Comparison of ENCODE assay signal across 28 cellular contexts in the genomic region with DNA sequence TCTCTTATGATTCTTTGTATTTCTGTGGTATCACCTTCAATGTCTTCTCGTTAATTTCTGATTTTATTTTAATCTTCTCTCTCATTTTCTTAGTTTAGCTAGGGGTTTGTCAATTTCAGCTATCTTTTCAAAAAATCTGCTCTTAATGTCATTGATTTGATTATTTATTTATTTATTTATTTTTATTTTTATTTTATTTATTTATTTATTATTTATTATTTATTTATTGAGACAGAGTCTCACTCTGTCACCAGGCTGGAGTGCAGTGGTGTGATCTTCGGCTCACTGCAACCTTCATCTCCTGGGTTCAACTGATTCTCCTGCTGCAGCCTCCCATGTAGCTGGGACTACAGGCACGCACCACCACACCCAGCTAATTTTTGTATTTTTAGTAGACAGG.
"Had no signal": no experiment of that assay in that cellular context is flagged by ENCODE, and none has a peak within 500 bp of the region (broad histone marks: within the 10 kb centered on the region; RNA-seq: fewer than 3 reads in every experiment).

No MANE protein-coding gene starts in this region.

- H3K27ac Mint-ChIP-seq: dendritic cell treated with granulocyte-macrophage colony-stimulating factor and Interleukin-4, amounts not matched to agents 40 ng/mL and 50 ng/mL, for 4 days; effector memory CD8-positive, alpha-beta T cell; endodermal cell had no signal

- FAIRE-seq: endometrium, endothelial cell of umbilical vein had no signal

- H3K36me3 ChIP-seq: colonic mucosa, esophagus muscularis mucosa, esophagus squamous epithelium, gastrocnemius medialis, gastroesophageal sphincter, heart left ventricle, heart right ventricle had no signal

- DNase-seq: colonic mucosa; cortex of kidney; dermis blood vessel endothelial cell; dorsolateral prefrontal cortex; effector CD4-positive, alpha-beta T cell; effector CD8-positive, alpha-beta T cell; effector memory CD4-positive, alpha-beta T cell; effector memory CD8-positive, alpha-beta T cell; endodermal cell; erythroblast; esophagus squamous epithelium; foreskin fibroblast; foreskin keratinocyte; foreskin melanocyte; gastrocnemius medialis; glutamatergic neuron; head of caudate nucleus; heart left ventricle; heart right ventricle had no signal

- H3K4me1 Mint-ChIP-seq: endodermal cell had no signal

- H3K27me3 ChIP-seq: colonic mucosa, dorsolateral prefrontal cortex, esophagus muscularis mucosa, esophagus squamous epithelium, foreskin keratinocyte, gastrocnemius medialis, gastroesophageal sphincter, heart left ventricle, heart right ventricle, hepatocyte had no signal

- H3K27me3 Mint-ChIP-seq: dendritic cell treated with granulocyte-macrophage colony-stimulating factor and Interleukin-4, amounts not matched to agents 40 ng/mL and 50 ng/mL, for 4 days; effector memory CD8-positive, alpha-beta T cell had no signal

- H3K79me2 ChIP-seq: hepatocyte had no signal

- H3K27ac ChIP-seq: colonic mucosa, coronary artery, dorsolateral prefrontal cortex, epithelial cell of prostate, esophagus muscularis mucosa, esophagus squamous epithelium, foreskin keratinocyte, gastrocnemius medialis, gastroesophageal sphincter, heart left ventricle, heart right ventricle, hepatocyte had no signal

- H3K4me3 ChIP-seq: colonic mucosa, coronary artery, dorsolateral prefrontal cortex, esophagus muscularis mucosa, esophagus squamous epithelium, gastrocnemius medialis, gastroesophageal sphincter, heart left ventricle, heart right ventricle, hepatocyte had no signal

- H3K4me2 ChIP-seq: hepatocyte had no signal

- H3K4me3 Mint-ChIP-seq: dendritic cell treated with granulocyte-macrophage colony-stimulating factor and Interleukin-4, amounts not matched to agents 40 ng/mL and 50 ng/mL, for 4 days; effector memory CD8-positive, alpha-beta T cell; endodermal cell had no signal

- ATAC-seq: effector memory CD8-positive, alpha-beta T cell; esophagus mucosa; foreskin keratinocyte; gastrocnemius medialis; gastroesophageal sphincter; heart left ventricle; heart right ventricle had no signal

- H3K4me1 ChIP-seq: colonic mucosa, esophagus muscularis mucosa, esophagus squamous epithelium, foreskin keratinocyte, gastrocnemius medialis, gastroesophageal sphincter, heart left ventricle, heart right ventricle had no signal

- H3K9me3 ChIP-seq: colonic mucosa, esophagus muscularis mucosa, esophagus squamous epithelium, gastrocnemius medialis, gastroesophageal sphincter had no signal

- H2AFZ ChIP-seq: hepatocyte had no signal
